ENCODE assay signal across 1 cellular context in genomic region chr16:67713647-67714273, GRCh38.
TF ChIP-seq lines count a peak whose summit lies in the region.

No MANE protein-coding gene starts in this region.

TF ChIP-seq in IMR-90, 13 proteins besides CTCF, POLR2A, EP300 and RAD21:
- TF ChIP-seq SMC3 (IDR thresholded peaks at IDR 0.05; ENCODE audit: low read depth, low read length) (no peak), CEBPB (IDR thresholded peaks at IDR 0.05; ENCODE audit: low read depth, low read length) (peak; percentile 70)
